In the genomic region with DNA sequence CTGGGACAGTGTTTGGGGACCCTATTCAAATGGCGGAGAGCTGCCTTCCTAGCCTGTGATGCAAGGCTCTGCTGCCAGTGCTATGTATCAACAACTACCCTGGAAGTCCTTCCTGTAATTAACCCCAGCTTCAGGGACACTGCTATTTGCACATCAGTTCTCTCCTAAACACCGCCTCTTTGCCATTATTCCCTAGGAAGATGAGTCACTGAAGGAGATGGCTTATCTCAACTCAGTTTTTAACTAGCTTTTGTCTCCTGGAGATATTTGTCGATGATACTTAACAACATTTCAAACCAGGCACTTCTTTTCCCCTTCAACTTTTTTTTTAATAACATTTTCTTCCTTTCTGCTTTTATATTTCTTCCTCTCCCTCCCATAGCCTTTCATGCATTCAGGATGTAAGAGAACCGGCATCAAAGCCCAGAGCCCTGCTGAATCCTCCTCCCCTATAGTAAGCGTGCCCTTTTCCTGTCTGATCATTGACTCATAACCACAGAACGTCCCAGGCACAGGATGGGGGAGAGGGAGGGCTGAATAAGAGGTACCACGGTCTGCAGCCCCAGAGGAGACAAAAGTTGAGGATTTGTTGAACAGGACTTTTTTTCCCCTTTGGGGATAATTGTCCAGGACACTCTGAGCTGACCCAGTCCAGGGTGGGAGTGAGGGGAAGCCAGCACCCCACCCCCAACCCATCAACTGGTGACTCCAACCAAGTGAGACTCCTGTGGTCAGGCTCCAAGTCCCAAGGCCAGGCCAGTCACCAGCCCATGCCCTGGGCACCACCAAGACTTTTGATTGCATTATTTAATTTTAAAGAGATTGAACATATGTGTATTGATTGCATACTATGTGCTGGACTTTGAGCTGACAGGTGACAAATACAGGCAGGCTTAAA, we compare ENCODE assay signal across 10 cellular contexts.
DNase-seq lines count a peak whose midpoint lies in the region; ATAC-seq, FAIRE-seq and TF ChIP-seq lines count a peak whose summit lies in the region.
"Had no signal": no experiment of that assay in that cellular context is flagged by ENCODE, and none has a peak within 500 bp of the region (broad histone marks: within the 10 kb centered on the region; RNA-seq: fewer than 3 reads in every experiment).

No MANE protein-coding gene starts in this region.

- peak; percentile 97 to 98 for ATAC-seq in A549
- ATAC-seq in HG03457 (IDR thresholded peaks at IDR 0.05; ENCODE audit: unreplicated experiment), result no peak
- no peak for ATAC-seq in HG03196 (IDR thresholded peaks at IDR 0.05; ENCODE audit: unreplicated experiment)
- ATAC-seq: activated T-cell treated with anti-CD3 and anti-CD28 coated beads, Interleukin-2, amount 50 U/mL, for 4 hours had no signal

- peak overlapping the region; percentile 76 for H3K4me2 ChIP-seq in A549

- no peak for TF ChIP-seq CTCF in A549 (IDR thresholded peaks at IDR 0.05)
- no peak for TF ChIP-seq CTCF in lower leg skin (IDR thresholded peaks at IDR 0.05)

- DNase-seq in A549 (ENCODE audit: low read depth in 1 of 2, low spot score in 1 of 2) (peak; percentile 88), HK-2 (ENCODE audit: unreplicated experiment) (peak; percentile 73), SW 1271 (lab: John Stamatoyannopoulos, UW) (peak; percentile 69 to 89), glomerular endothelial cell (ENCODE audit: extremely low read depth, low read depth, low spot score) (peak; percentile 45), lower leg skin (ENCODE audit: low spot score in 2 of 2) (no peak), NAMALWA (ENCODE audit: low spot score) (no peak)
- DNase-seq: activated T-cell treated with anti-CD3 and anti-CD28 coated beads, Interleukin-2, amount 50 U/mL, for 4 hours; NCI-H345 had no signal

- H3K4me3 ChIP-seq in A549 (no peak overlapping the region), lower leg skin (ENCODE audit: low read depth, poor library complexity, severe bottlenecking) (no peak overlapping the region)

- FAIRE-seq in A549 (lab: Jason Lieb, UNC), result peak; percentile 36

- TF ChIP-seq EP300 in A549 (IDR thresholded peaks at IDR 0.05), result peak; percentile 21 to 70; a peak in 3 of 5 replicates

- H3K9me3 ChIP-seq in A549, result no peaks in the 10 kb centered on the region

- H3K4me1 ChIP-seq in A549, result peaks cover 28% of the 10 kb centered on the region

- no peak for TF ChIP-seq POLR2A in A549 (IDR thresholded peaks at IDR 0.05; ENCODE audit: low read length)
- no peak for TF ChIP-seq POLR2A in lower leg skin (IDR thresholded peaks at IDR 0.05)

- TF ChIP-seq RAD21 in A549 (conservative IDR thresholded peaks at IDR 0.05 in 1 of 2, IDR thresholded peaks at IDR 0.05 in 1 of 2), result peak in 1 of 2 experiments; percentile 11; a peak in 2 of 5 replicates

- POLR2A ChIA-PET in A549 (lab: Yijun Ruan, JAX), result interaction anchor here (0.5 to 2.5 kb wide), 4 partner anchors 14 to 406 kb away, joined by 3 to 11 read pairs (median 3); no protein-coding TSS in a partner anchor

- intact Hi-C loops in lower leg skin (cut with DNase I; ENCODE audit: low total_unique reads), result no loop called here

- H3K27ac ChIP-seq in A549, result peak overlapping the region; percentile 92 to 93

- CTCF ChIA-PET in A549 (lab: Yijun Ruan, JAX), result interaction anchor here (0.5 to 2.1 kb wide), 3 partner anchors 16 to 201 kb away, joined by 3 to 9 read pairs (median 3); no protein-coding TSS in a partner anchor

- WGBS in A549 (ENCODE audit: missing lambda C conversion rate), result 3% methylated on average over 7 of the region's 7 CpGs
- WGBS in lower leg skin, 2 donors, result 7 to 15% methylated on average over 7 of the region's 7 CpGs

TF ChIP-seq in A549, 52 proteins besides CTCF, POLR2A, EP300 and RAD21 (continues in another document):
- TF ChIP-seq GATA3 (IDR thresholded peaks at IDR 0.05; ENCODE audit: borderline replicate concordance), result peak; percentile 89
- TF ChIP-seq CHD2 (IDR thresholded peaks at IDR 0.05; ENCODE audit: low read length, partially characterized antibody), result no peak
- TF ChIP-seq, protein P1, sequence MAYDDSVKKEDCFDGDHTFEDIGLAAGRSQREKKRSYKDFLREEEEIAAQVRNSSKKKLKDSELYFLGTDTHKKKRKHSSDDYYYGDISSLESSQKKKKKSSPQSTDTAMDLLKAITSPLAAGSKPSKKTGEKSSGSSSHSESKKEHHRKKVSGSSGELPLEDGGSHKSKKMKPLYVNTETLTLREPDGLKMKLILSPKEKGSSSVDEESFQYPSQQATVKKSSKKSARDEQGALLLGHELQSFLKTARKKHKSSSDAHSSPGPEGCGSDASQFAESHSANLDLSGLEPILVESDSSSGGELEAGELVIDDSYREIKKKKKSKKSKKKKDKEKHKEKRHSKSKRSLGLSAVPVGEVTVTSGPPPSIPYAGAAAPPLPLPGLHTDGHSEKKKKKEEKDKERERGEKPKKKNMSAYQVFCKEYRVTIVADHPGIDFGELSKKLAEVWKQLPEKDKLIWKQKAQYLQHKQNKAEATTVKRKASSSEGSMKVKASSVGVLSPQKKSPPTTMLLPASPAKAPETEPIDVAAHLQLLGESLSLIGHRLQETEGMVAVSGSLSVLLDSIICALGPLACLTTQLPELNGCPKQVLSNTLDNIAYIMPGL (CRISPR knock-in tag; IDR thresholded peaks at IDR 0.05; ENCODE audit: borderline replicate concordance), result no peak
- no peak for TF ChIP-seq SMC3 (IDR thresholded peaks at IDR 0.05)
- no peak for TF ChIP-seq ZFP36 (IDR thresholded peaks at IDR 0.05; ENCODE audit: borderline replicate concordance, partially characterized antibody)
- no peak for TF ChIP-seq NFE2L2 (conservative IDR thresholded peaks at IDR 0.05; ENCODE audit: low read length)
- TF ChIP-seq KDM1A (IDR thresholded peaks at IDR 0.05; ENCODE audit: low read depth), result no peak
- TF ChIP-seq TFCP2L1 (CRISPR knock-in tag; IDR thresholded peaks at IDR 0.05), result no peak
- TF ChIP-seq KDM5A (IDR thresholded peaks at IDR 0.05), result no peak
- no peak for TF ChIP-seq BHLHE40 (IDR thresholded peaks at IDR 0.05; ENCODE audit: low read depth, low read length)
- no peak for TF ChIP-seq RCOR1 (IDR thresholded peaks at IDR 0.05; ENCODE audit: low read depth, low read length)
- TF ChIP-seq, protein P2, sequence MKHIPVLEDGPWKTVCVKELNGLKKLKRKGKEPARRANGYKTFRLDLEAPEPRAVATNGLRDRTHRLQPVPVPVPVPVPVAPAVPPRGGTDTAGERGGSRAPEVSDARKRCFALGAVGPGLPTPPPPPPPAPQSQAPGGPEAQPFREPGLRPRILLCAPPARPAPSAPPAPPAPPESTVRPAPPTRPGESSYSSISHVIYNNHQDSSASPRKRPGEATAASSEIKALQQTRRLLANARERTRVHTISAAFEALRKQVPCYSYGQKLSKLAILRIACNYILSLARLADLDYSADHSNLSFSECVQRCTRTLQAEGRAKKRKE (CRISPR knock-in tag; IDR thresholded peaks at IDR 0.05; ENCODE audit: low read depth), result no peak
- TF ChIP-seq EHF (CRISPR knock-in tag; IDR thresholded peaks at IDR 0.05), result no peak
- TF ChIP-seq, protein P3, sequence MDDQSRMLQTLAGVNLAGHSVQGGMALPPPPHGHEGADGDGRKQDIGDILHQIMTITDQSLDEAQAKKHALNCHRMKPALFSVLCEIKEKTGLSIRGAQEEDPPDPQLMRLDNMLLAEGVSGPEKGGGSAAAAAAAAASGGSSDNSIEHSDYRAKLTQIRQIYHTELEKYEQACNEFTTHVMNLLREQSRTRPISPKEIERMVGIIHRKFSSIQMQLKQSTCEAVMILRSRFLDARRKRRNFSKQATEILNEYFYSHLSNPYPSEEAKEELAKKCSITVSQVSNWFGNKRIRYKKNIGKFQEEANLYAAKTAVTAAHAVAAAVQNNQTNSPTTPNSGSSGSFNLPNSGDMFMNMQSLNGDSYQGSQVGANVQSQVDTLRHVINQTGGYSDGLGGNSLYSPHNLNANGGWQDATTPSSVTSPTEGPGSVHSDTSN (IDR thresholded peaks at IDR 0.05), result no peak
- peak; percentile 67 for TF ChIP-seq JUNB (IDR thresholded peaks at IDR 0.05)
- TF ChIP-seq, protein P4, sequence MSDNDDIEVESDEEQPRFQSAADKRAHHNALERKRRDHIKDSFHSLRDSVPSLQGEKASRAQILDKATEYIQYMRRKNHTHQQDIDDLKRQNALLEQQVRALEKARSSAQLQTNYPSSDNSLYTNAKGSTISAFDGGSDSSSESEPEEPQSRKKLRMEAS (IDR thresholded peaks at IDR 0.05), result peak; percentile 29; the same call in 1 of the 2 replicates
- TF ChIP-seq, protein P5, sequence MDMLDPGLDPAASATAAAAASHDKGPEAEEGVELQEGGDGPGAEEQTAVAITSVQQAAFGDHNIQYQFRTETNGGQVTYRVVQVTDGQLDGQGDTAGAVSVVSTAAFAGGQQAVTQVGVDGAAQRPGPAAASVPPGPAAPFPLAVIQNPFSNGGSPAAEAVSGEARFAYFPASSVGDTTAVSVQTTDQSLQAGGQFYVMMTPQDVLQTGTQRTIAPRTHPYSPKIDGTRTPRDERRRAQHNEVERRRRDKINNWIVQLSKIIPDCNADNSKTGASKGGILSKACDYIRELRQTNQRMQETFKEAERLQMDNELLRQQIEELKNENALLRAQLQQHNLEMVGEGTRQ (IDR thresholded peaks at IDR 0.05), result no peak
- TF ChIP-seq HOXB13 (CRISPR knock-in tag; IDR thresholded peaks at IDR 0.05; ENCODE audit: low read depth), result no peak
- TF ChIP-seq RNF2 (IDR thresholded peaks at IDR 0.05; ENCODE audit: borderline replicate concordance, low read depth), result no peak
- TF ChIP-seq CBX8 (IDR thresholded peaks at IDR 0.05), result no peak
- no peak for TF ChIP-seq NPAS2 (CRISPR knock-in tag; IDR thresholded peaks at IDR 0.05; ENCODE audit: borderline replicate concordance)
- no peak for TF ChIP-seq ZNF302 (CRISPR knock-in tag; IDR thresholded peaks at IDR 0.05)
- TF ChIP-seq FOXS1 (CRISPR knock-in tag; IDR thresholded peaks at IDR 0.05), result no peak
- TF ChIP-seq PHF8 (IDR thresholded peaks at IDR 0.05; ENCODE audit: borderline replicate concordance, low read depth), result no peak
- TF ChIP-seq, protein P6, sequence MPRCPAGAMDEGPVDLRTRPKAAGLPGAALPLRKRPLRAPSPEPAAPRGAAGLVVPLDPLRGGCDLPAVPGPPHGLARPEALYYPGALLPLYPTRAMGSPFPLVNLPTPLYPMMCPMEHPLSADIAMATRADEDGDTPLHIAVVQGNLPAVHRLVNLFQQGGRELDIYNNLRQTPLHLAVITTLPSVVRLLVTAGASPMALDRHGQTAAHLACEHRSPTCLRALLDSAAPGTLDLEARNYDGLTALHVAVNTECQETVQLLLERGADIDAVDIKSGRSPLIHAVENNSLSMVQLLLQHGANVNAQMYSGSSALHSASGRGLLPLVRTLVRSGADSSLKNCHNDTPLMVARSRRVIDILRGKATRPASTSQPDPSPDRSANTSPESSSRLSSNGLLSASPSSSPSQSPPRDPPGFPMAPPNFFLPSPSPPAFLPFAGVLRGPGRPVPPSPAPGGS (IDR thresholded peaks at IDR 0.05), result 0 out of 3 replicates have a peak, but pooled peaks have one; percentile 48
- TF ChIP-seq CEBPB (IDR thresholded peaks at IDR 0.05), result peak; percentile 49 to 76; a peak in 3 of 4 replicates

Comparison
In these comparisons a context has a peak if more than half of its experiments do, and no peak if none do; other contexts are left out.
1. ATAC-seq: peak in A549 (2 of 2); none in HG03457 (single experiment) and HG03196 (single experiment).
2. DNase-seq: peak in A549 (2 of 2), HK-2 (single experiment), SW 1271 (2 of 2) and glomerular endothelial cell (single experiment); none in lower leg skin (0 of 2) and NAMALWA (single experiment).